ENCODE assay signal across 1 cellular context in the genomic region with DNA sequence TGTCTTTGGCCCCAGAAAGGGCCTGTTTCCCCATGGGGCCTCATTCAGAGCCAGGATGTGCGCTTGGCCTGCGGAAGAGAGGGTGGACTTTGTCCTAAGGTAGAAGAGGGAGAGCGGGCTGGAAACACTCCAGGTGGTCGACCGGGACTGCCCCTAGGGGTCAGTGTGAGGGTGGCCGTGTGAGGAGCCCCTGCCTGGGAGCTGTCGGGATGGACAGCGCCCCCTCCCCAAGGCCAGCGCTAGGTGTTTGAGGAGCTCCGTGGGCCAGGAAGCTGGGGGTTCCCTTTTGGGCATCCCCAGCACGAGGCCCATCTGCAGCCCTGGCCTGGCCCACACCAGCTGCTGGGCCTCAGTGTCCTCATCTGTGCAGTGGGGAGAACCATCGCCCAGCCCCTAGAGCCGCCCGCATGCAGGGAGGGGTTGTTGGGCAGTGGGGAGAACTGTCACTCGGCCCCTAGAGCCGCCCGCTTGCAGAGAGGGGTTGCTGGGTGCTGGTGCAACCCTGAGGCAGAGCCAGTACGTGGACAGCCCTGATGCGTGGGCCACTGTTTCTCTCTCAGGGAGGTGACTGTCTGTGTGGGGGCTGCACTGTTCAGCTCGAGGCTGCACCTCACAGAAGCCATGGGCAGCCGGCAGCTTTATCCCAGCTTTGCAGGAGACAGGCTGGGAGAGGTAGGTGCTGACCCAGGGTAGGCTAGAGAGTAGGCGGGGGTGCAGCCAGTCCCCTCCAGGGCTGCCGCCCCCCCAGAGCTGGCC.
TF ChIP-seq lines count a peak whose summit lies in the region.

No MANE protein-coding gene starts in this region.

TF ChIP-seq in HepG2, 621 proteins besides CTCF, POLR2A, EP300 and RAD21:
- no peak for TF ChIP-seq SIX1 (CRISPR knock-in tag; IDR thresholded peaks at IDR 0.05; ENCODE audit: borderline replicate concordance)
- TF ChIP-seq PAXIP1 (CRISPR knock-in tag; conservative IDR thresholded peaks at IDR 0.05), result no peak
- TF ChIP-seq HNF4A (CRISPR knock-in tag; IDR thresholded peaks at IDR 0.05), result peak; percentile 44; the same call in 1 of the 2 replicates
- peak; percentile 62; the same call in 1 of the 2 replicates for TF ChIP-seq ZNF629 (CRISPR knock-in tag; conservative IDR thresholded peaks at IDR 0.05)
- no peak for TF ChIP-seq ZNF121 (CRISPR knock-in tag; IDR thresholded peaks at IDR 0.05)
